In the genomic region with DNA sequence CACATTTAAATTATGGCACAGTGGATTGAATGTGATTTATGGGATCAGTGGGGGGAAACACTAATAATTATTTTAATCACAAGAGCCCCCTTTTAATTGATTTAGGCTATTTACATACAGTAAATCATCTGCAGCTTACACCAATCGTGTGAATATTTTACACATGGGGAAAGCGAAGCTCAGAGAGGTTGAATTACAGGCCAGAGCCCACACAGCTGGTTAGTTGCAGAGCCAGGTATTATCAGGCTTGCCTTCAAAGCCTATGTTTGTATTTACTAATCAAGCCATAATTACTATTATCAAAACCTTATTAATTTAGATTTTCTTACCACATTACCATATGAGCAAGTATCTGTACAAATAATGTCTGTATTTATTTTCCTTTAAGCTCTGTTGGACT, we compare ENCODE assay signal across 8 cellular contexts. TPM values are rescaled to one million over a fixed set of nuclear protein-coding genes. Genes with fewer than 3 reads are reported as not detected.
A peak's percentile ranks its signal among the peaks of the same experiment; 100 is the strongest.
DNase-seq lines count a peak whose midpoint lies in the region; ATAC-seq and TF ChIP-seq lines count a peak whose summit lies in the region.

No MANE protein-coding gene starts in this region.

- H3K4me1 ChIP-seq in Peyer's patch (peaks cover 0 to 23% (median 8%) of the 10 kb centered on the region in 4 donors), esophagus squamous epithelium (peaks cover 8 to 68% (median 12%) of the 10 kb centered on the region in 3 donors)

- DNase-seq in GM12865 (ENCODE audit: low read depth): no peak
- no peak for DNase-seq in Peyer's patch
- no peak for DNase-seq in esophagus squamous epithelium (lab: John Stamatoyannopoulos, UW)
- no peak for DNase-seq in retinal pigment epithelial cell (ENCODE audit: low read depth)
- no peak for DNase-seq in activated effector memory CD4-positive, alpha-beta T cell treated with anti-CD3 and anti-CD28 coated beads, Interleukin-2, amount 50 U/mL, for 16 hours
- DNase-seq in HuH-7 (ENCODE audit: low spot score): no peak
- no peak for DNase-seq in NCI-H1930 (lab: John Stamatoyannopoulos, UW)

- TF ChIP-seq CTCF in GM12865 (IDR thresholded peaks at IDR 0.05; ENCODE audit: insufficient read depth, low read depth, low read length, missing control alignments): no peak
- no peak for TF ChIP-seq CTCF in Peyer's patch (IDR thresholded peaks at IDR 0.05)
- TF ChIP-seq CTCF in esophagus squamous epithelium (IDR thresholded peaks at IDR 0.05): no peak
- TF ChIP-seq CTCF in retinal pigment epithelial cell (conservative IDR thresholded peaks at IDR 0.05; ENCODE audit: low read depth, low read length): no peak

- TF ChIP-seq POLR2A in Peyer's patch (IDR thresholded peaks at IDR 0.05) (no peak), esophagus squamous epithelium (IDR thresholded peaks at IDR 0.05) (no peak)

- ATAC-seq in GM21717 (IDR thresholded peaks at IDR 0.05; ENCODE audit: unreplicated experiment): no peak

- intact Hi-C loops in esophagus squamous epithelium (cut with DNase I): no loop called here

- no peaks in the 10 kb centered on the region for H3K27me3 ChIP-seq in Peyer's patch
- H3K27me3 ChIP-seq in esophagus squamous epithelium: no peaks in the 10 kb centered on the region

- H3K27ac ChIP-seq in Peyer's patch (peak overlapping the region; percentile 93 to 97 (median 95)), esophagus squamous epithelium (peak overlapping the region; percentile 95 to 98 (median 96))

- 15 to 26% methylated on average over 2 of the region's 2 CpGs for WGBS in esophagus squamous epithelium, 2 donors

- H3K4me3 ChIP-seq in GM12865 (ENCODE audit: low read depth, low read length): peak overlapping the region; percentile 88
- H3K4me3 ChIP-seq in Peyer's patch: peak overlapping the region; percentile 83 to 89 (median 86)
- peak overlapping the region; percentile 79 to 90 (median 87) for H3K4me3 ChIP-seq in esophagus squamous epithelium
- H3K4me3 ChIP-seq in retinal pigment epithelial cell (ENCODE audit: low read length): peak overlapping the region; percentile 93

- H3K36me3 ChIP-seq in Peyer's patch (no peaks in the 10 kb centered on the region), esophagus squamous epithelium (no peaks in the 10 kb centered on the region)

- H3K9me3 ChIP-seq in Peyer's patch: no peaks in the 10 kb centered on the region
- H3K9me3 ChIP-seq in esophagus squamous epithelium: no peaks in the 10 kb centered on the region

RNA-seq across cellular contexts. Expression of gene SDCCAG8, which starts 0.7 kb away (rescaled TPM):
- 100 to 1,000 TPM in 1 of 4 donors, 10 to 100 TPM in 3; 30.3 to 131 (median 55.4) TPM for total RNA-seq in Peyer's patch
- 10 to 100 TPM; 17.5 to 37.6 (median 21.7) TPM for total RNA-seq in esophagus squamous epithelium

RNA-seq across cellular contexts. Expression of gene CEP170, which starts 1.5 kb away (rescaled TPM):
- total RNA-seq in Peyer's patch (10 to 100 TPM in 3 of 4 donors, 1 to 10 TPM in 1; 6.0 to 92.4 (median 13.8) TPM), esophagus squamous epithelium (10 to 100 TPM; 10.4 to 19.5 (median 11.4) TPM)
